ENCODE assay signal across 1 cellular context in the genomic region with DNA sequence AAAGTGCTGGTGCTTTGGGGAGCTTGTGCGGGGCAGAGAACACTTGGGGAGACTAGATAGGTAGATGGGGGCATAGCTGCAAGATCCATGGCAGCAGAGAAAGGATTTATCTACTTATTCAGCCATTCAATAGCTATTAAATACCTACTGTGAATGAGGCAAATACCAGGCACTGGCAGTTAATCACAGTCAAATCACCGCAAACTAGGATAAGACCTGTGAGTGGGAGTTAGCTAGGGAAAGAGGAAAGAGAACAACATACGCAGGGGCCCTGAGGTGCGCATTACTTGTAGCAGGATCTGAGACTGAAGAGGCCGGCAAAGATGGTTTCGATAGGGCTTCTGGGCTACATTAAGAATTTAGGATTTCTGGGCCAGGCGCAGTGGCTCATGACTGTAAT.
TF ChIP-seq lines count a peak whose summit lies in the region.

No MANE protein-coding gene starts in this region.

TF ChIP-seq in WTC11, 78 proteins besides CTCF, POLR2A, EP300 and RAD21 (continued from another document):
- TF ChIP-seq STAT6 (CRISPR knock-in tag; conservative IDR thresholded peaks at IDR 0.05; ENCODE audit: low read depth): no peak
- TF ChIP-seq MXD4 (CRISPR knock-in tag; IDR thresholded peaks at IDR 0.05; ENCODE audit: borderline replicate concordance): no peak
- TF ChIP-seq, protein P1, sequence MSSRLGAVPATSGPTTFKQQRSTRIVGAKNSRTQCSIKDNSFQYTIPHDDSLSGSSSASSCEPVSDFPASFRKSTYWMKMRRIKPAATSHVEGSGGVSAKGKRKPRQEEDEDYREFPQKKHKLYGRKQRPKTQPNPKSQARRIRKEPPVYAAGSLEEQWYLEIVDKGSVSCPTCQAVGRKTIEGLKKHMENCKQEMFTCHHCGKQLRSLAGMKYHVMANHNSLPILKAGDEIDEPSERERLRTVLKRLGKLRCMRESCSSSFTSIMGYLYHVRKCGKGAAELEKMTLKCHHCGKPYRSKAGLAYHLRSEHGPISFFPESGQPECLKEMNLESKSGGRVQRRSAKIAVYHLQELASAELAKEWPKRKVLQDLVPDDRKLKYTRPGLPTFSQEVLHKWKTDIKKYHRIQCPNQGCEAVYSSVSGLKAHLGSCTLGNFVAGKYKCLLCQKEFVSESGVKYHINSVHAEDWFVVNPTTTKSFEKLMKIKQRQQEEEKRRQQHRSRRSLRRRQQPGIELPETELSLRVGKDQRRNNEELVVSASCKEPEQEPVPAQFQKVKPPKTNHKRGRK (CRISPR knock-in tag; IDR thresholded peaks at IDR 0.05; ENCODE audit: borderline replicate concordance): no peak
TF ChIP-seq in WTC11: peak in this region for 0.
